In the genomic region with DNA sequence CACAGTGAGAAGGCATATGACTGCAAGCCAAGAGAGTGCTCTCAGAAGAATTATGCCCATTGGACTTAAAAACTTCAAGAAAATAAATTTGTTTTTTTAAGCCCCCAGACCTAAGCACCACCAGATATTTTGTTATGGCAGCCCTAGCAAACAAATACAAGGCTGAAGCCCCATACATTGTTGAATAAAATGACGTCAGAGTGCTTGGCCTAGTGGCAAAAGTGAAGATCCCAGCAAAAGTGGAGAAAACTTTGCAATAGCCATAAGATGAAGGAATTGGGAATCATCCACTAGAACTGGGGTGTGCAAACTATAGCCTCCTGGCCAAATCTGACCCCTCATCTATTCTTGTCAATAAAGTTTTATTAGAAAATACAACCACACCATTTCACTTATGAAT, we compare ENCODE assay signal across 28 cellular contexts.
"Had no signal": no experiment of that assay in that cellular context is flagged by ENCODE, and none has a peak within 500 bp of the region (broad histone marks: within the 10 kb centered on the region; RNA-seq: fewer than 3 reads in every experiment).

No MANE protein-coding gene starts in this region.

- DNase-seq: colonic mucosa; cortex of kidney; dermis blood vessel endothelial cell; dorsolateral prefrontal cortex; effector CD4-positive, alpha-beta T cell; effector CD8-positive, alpha-beta T cell; effector memory CD4-positive, alpha-beta T cell; effector memory CD8-positive, alpha-beta T cell; endodermal cell; erythroblast; esophagus squamous epithelium; foreskin fibroblast; foreskin keratinocyte; foreskin melanocyte; gastrocnemius medialis; glutamatergic neuron; head of caudate nucleus; heart left ventricle; heart right ventricle had no signal

- H3K9me3 ChIP-seq: colonic mucosa, esophagus muscularis mucosa, esophagus squamous epithelium, gastrocnemius medialis, gastroesophageal sphincter, heart left ventricle, heart right ventricle had no signal

- FAIRE-seq: colon, endometrium, endothelial cell of umbilical vein, frontal cortex had no signal

- H3K4me1 ChIP-seq: colonic mucosa, esophagus muscularis mucosa, esophagus squamous epithelium, foreskin keratinocyte, gastrocnemius medialis, gastroesophageal sphincter, heart left ventricle, heart right ventricle had no signal

- H3K27ac ChIP-seq: colonic mucosa, coronary artery, dorsolateral prefrontal cortex, epithelial cell of prostate, esophagus muscularis mucosa, esophagus squamous epithelium, foreskin keratinocyte, gastrocnemius medialis, gastroesophageal sphincter, heart left ventricle, heart right ventricle had no signal

- H3K27me3 ChIP-seq: colonic mucosa, esophagus muscularis mucosa, esophagus squamous epithelium, foreskin keratinocyte, gastrocnemius medialis, gastroesophageal sphincter, heart right ventricle had no signal

- H3K36me3 ChIP-seq: colonic mucosa, esophagus muscularis mucosa, esophagus squamous epithelium, gastrocnemius medialis, gastroesophageal sphincter, heart left ventricle, heart right ventricle had no signal

- H3K4me3 ChIP-seq: colonic mucosa, coronary artery, dorsolateral prefrontal cortex, esophagus muscularis mucosa, esophagus squamous epithelium, gastrocnemius medialis, gastroesophageal sphincter, heart left ventricle, heart right ventricle had no signal

- ATAC-seq: effector memory CD8-positive, alpha-beta T cell; esophagus mucosa; foreskin keratinocyte; gastrocnemius medialis; gastroesophageal sphincter; heart left ventricle; heart right ventricle had no signal
